In genomic region chr4:76723373-76723772, GRCh38 we compare ENCODE assay signal across 9 cellular contexts.
DNase-seq lines count a peak whose midpoint lies in the region; ATAC-seq and TF ChIP-seq lines count a peak whose summit lies in the region.
"Had no signal": no experiment of that assay in that cellular context is flagged by ENCODE, and none has a peak within 500 bp of the region (broad histone marks: within the 10 kb centered on the region; RNA-seq: fewer than 3 reads in every experiment).

No MANE protein-coding gene starts in this region.

- no peaks in the 10 kb centered on the region for H3K9me3 ChIP-seq in MM.1S (replicated peaks; ENCODE audit: insufficient read depth, low read length)
- no peaks in the 10 kb centered on the region for H3K9me3 ChIP-seq in ascending aorta

- H3K4me2 ChIP-seq in MM.1S (ENCODE audit: low read depth, low read length): no peak overlapping the region

- intact Hi-C loops in ascending aorta (cut with DNase I): no loop called here

- no peak overlapping the region for H3K9ac ChIP-seq in MM.1S (ENCODE audit: low read length)

- H3K27ac Mint-ChIP-seq in stimulated activated naive B cell treated with anti-CD40 and anti-IgM and Interleukin-4, amounts not matched to agents 10 μg/mL and 1 μg/mL and 100 μg/mL, for 72 hours: no peak overlapping the region
- H3K27ac Mint-ChIP-seq: activated naive CD4-positive, alpha-beta T cell treated with anti-CD3 and anti-CD28 coated beads for 36 hours; naive thymus-derived CD8-positive, alpha-beta T cell had no signal

- H3K27ac ChIP-seq in MM.1S (ENCODE audit: low read length) (no peak overlapping the region), ascending aorta (peak overlapping the region in 1 of 2 donors; percentile 2)

- H4K20me1 ChIP-seq in MM.1S (ENCODE audit: insufficient read depth, low read length): peaks cover 4% of the 10 kb centered on the region; the same call in 1 of the 2 replicates

- no peak overlapping the region for H3K4me3 ChIP-seq in MM.1S (ENCODE audit: low read length)
- no peak overlapping the region for H3K4me3 ChIP-seq in ascending aorta

- no peak overlapping the region for H3K4me3 Mint-ChIP-seq in stimulated activated naive B cell treated with anti-CD40 and anti-IgM and Interleukin-4, amounts not matched to agents 10 μg/mL and 1 μg/mL and 100 μg/mL, for 72 hours
- H3K4me3 Mint-ChIP-seq: activated naive CD4-positive, alpha-beta T cell treated with anti-CD3 and anti-CD28 coated beads for 36 hours; naive thymus-derived CD8-positive, alpha-beta T cell had no signal

- TF ChIP-seq CTCF in MM.1S (IDR thresholded peaks at IDR 0.05; ENCODE audit: low read length) (peak; percentile 56), ascending aorta (IDR thresholded peaks at IDR 0.05) (no peak)

- H3F3A ChIP-seq in MM.1S (ENCODE audit: insufficient read depth, low read length): no peaks in the 10 kb centered on the region

- H2AFZ ChIP-seq in MM.1S (ENCODE audit: low read length): no peak overlapping the region

- peaks cover 3 to 7% of the 10 kb centered on the region in 2 donors for H3K4me1 Mint-ChIP-seq in stimulated activated naive B cell treated with anti-CD40 and anti-IgM and Interleukin-4, amounts not matched to agents 10 μg/mL and 1 μg/mL and 100 μg/mL, for 72 hours

- H3K27me3 Mint-ChIP-seq in stimulated activated naive B cell treated with anti-CD40 and anti-IgM and Interleukin-4, amounts not matched to agents 10 μg/mL and 1 μg/mL and 100 μg/mL, for 72 hours: peaks cover 4 to 5% of the 10 kb centered on the region in 2 donors

- ATAC-seq in GM18907 (IDR thresholded peaks at IDR 0.05; ENCODE audit: unreplicated experiment): peak; percentile 80
- peak; percentile 39 to 51 for ATAC-seq in stimulated activated naive B cell treated with anti-CD40 and anti-IgM and Interleukin-4, amounts not matched to agents 10 μg/mL and 1 μg/mL and 100 μg/mL, for 72 hours (replicated peaks)
- ATAC-seq: naive thymus-derived CD8-positive, alpha-beta T cell had no signal

- H3K4me1 ChIP-seq in MM.1S (ENCODE audit: low read length) (peaks cover 20% of the 10 kb centered on the region), ascending aorta (peaks cover 3 to 20% of the 10 kb centered on the region in 2 donors)

- H3K9me3 Mint-ChIP-seq in stimulated activated naive B cell treated with anti-CD40 and anti-IgM and Interleukin-4, amounts not matched to agents 10 μg/mL and 1 μg/mL and 100 μg/mL, for 72 hours: no peaks in the 10 kb centered on the region
- H3K9me3 Mint-ChIP-seq: activated naive CD4-positive, alpha-beta T cell treated with anti-CD3 and anti-CD28 coated beads for 36 hours had no signal

- H3K9me2 ChIP-seq in MM.1S (replicated peaks; ENCODE audit: insufficient read depth, low read length): no peaks in the 10 kb centered on the region

- H3K36me3 ChIP-seq in MM.1S (replicated peaks; ENCODE audit: insufficient read depth, low read length) (no peaks in the 10 kb centered on the region; the same call in 1 of the 2 replicates), ascending aorta (no peaks in the 10 kb centered on the region)

- peaks cover 98% of the 10 kb centered on the region for H3K79me2 ChIP-seq in MM.1S (ENCODE audit: low read length)

- peak; percentile 40 for DNase-seq in MM.1S
- DNase-seq in fibroblast of peridontal ligament (ENCODE audit: extremely low read depth): peak; percentile 55
- DNase-seq in stimulated activated naive B cell treated with anti-CD40 and anti-IgM and Interleukin-4, amounts not matched to agents 10 μg/mL and 1 μg/mL and 100 μg/mL, for 72 hours: no peak
- no peak for DNase-seq in DMS 273 (lab: John Stamatoyannopoulos, UW; ENCODE audit: unreplicated experiment)
- DNase-seq in ascending aorta (ENCODE audit: low spot score in 2 of 2): no peak
- DNase-seq in DMS 273 treated with DMSO at 0.1 percent for 48 hours (lab: John Stamatoyannopoulos, UW): no peak
- DNase-seq: activated naive CD4-positive, alpha-beta T cell treated with anti-CD3 and anti-CD28 coated beads for 36 hours; naive thymus-derived CD8-positive, alpha-beta T cell had no signal

- no peaks in the 10 kb centered on the region for H3K27me3 ChIP-seq in MM.1S (replicated peaks; ENCODE audit: insufficient read depth, low read length)
- no peaks in the 10 kb centered on the region for H3K27me3 ChIP-seq in ascending aorta

- no peaks in the 10 kb centered on the region for H3K36me3 Mint-ChIP-seq in stimulated activated naive B cell treated with anti-CD40 and anti-IgM and Interleukin-4, amounts not matched to agents 10 μg/mL and 1 μg/mL and 100 μg/mL, for 72 hours
- H3K36me3 Mint-ChIP-seq: naive thymus-derived CD8-positive, alpha-beta T cell had no signal

Comparison
In these comparisons a context has a peak if more than half of its experiments do, and no peak if none do; other contexts are left out.
1. DNase-seq: peak in MM.1S (single experiment) and fibroblast of peridontal ligament (single experiment); none in stimulated activated naive B cell treated with anti-CD40 and anti-IgM and Interleukin-4, amounts not matched to agents 10 μg/mL and 1 μg/mL and 100 μg/mL, for 72 hours (single experiment), DMS 273 (single experiment), ascending aorta (0 of 2) and DMS 273 treated with DMSO at 0.1 percent for 48 hours (single experiment).